In the genomic region with DNA sequence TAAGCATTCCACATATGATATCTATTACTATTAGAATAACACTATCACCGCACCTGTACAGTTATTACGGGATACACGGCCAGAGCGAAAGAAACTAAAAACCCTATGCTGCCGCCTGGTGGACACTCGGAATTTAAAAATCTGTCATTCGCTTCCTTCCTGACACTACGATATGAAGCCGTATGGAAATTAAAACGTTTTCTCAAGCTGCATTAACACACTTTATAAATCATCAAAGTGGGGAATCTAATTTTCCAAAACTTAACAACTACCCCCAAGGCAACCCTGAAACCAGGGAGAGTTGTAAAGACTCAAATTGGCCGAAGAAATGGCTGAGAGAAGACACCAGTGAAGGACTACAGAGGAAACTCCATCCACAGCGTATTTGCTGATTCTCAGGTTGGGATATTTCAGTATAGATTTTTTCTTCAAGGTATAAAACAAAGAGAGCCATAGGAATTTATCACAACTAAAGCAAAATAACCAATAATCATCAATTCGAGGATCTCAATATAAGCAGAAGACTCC, we compare ENCODE assay signal across 8 cellular contexts. TPM values are rescaled to one million over a fixed set of nuclear protein-coding genes. Genes with fewer than 3 reads are reported as not detected.
DNase-seq lines count a peak whose midpoint lies in the region; ATAC-seq lines count a peak whose summit lies in the region.

No MANE protein-coding gene starts in this region.

- DNase-seq in DMS 273 (lab: John Stamatoyannopoulos, UW; ENCODE audit: unreplicated experiment) (peak; percentile 75), LHCN-M2 (ENCODE audit: low read depth) (peak; percentile 31), SK-N-DZ (ENCODE audit: low spot score) (peak; percentile 55), left cardiac atrium (peak; percentile 45), putamen (ENCODE audit: low spot score) (peak; percentile 39), NCI-H524 treated with DMSO at 0.1 percent for 48 hours (lab: John Stamatoyannopoulos, UW) (no peak)
- peak; percentile 75 for DNase-seq in activated naive CD4-positive, alpha-beta T cell treated with anti-CD3 and anti-CD28 coated beads, Interleukin-2, amount 10 ng/mL, durations not matched to agents 7 days and 5 days

- H3K4me3 Mint-ChIP-seq in activated naive CD4-positive, alpha-beta T cell treated with anti-CD3 and anti-CD28 coated beads, Interleukin-2, amount 10 ng/mL, durations not matched to agents 7 days and 5 days = no peak overlapping the region

- no peaks in the 10 kb centered on the region for H3K9me3 Mint-ChIP-seq in activated naive CD4-positive, alpha-beta T cell treated with anti-CD3 and anti-CD28 coated beads, Interleukin-2, amount 10 ng/mL, durations not matched to agents 7 days and 5 days

- CTCF ChIA-PET in activated naive CD4-positive, alpha-beta T cell treated with anti-CD3 and anti-CD28 coated beads, Interleukin-2, amount 10 ng/mL, durations not matched to agents 7 days and 5 days (lab: Charles Lee) = interaction anchor here (0.7 to 2.0 kb wide), 8 partner anchors 11 to 415 kb away, joined by 3 to 7 read pairs (median 3); no protein-coding TSS in a partner anchor

- intact Hi-C loops in left cardiac atrium (cut with DNase I) = loop anchor here (2.0 to 5.0 kb wide), 2 partner anchors 470 to 471 kb away; no protein-coding TSS in a partner anchor

- no peak overlapping the region for H3K27ac Mint-ChIP-seq in activated naive CD4-positive, alpha-beta T cell treated with anti-CD3 and anti-CD28 coated beads, Interleukin-2, amount 10 ng/mL, durations not matched to agents 7 days and 5 days

- H3K36me3 Mint-ChIP-seq in activated naive CD4-positive, alpha-beta T cell treated with anti-CD3 and anti-CD28 coated beads, Interleukin-2, amount 10 ng/mL, durations not matched to agents 7 days and 5 days = no peaks in the 10 kb centered on the region

- ATAC-seq in GM21526 (IDR thresholded peaks at IDR 0.05; ENCODE audit: low FRiP score, unreplicated experiment) (peak; percentile 71), left cardiac atrium (peak; percentile 71 to 78)

- H3K27me3 Mint-ChIP-seq in activated naive CD4-positive, alpha-beta T cell treated with anti-CD3 and anti-CD28 coated beads, Interleukin-2, amount 10 ng/mL, durations not matched to agents 7 days and 5 days = peaks cover 17% of the 10 kb centered on the region

- peaks cover 4% of the 10 kb centered on the region for H3K4me1 Mint-ChIP-seq in activated naive CD4-positive, alpha-beta T cell treated with anti-CD3 and anti-CD28 coated beads, Interleukin-2, amount 10 ng/mL, durations not matched to agents 7 days and 5 days

RNA-seq across cellular contexts. Expression of a gene that starts 1.4 kb away (rescaled TPM):
- total RNA-seq in LHCN-M2 (2014; rRNA removed) (not detected in 2 replicates), left cardiac atrium (not detected)
- polyA plus RNA-seq in LHCN-M2 (2012) = not detected
- not detected in 2 replicates for polyA plus RNA-seq in SK-N-DZ (2014; cell fraction: cytosol; rRNA removed)
- not detected in 2 replicates for polyA plus RNA-seq in SK-N-DZ (2014; cell fraction: nucleus; rRNA removed)

RNA-seq across cellular contexts. Expression of a gene that starts 36.7 kb away (rescaled TPM):
- total RNA-seq in LHCN-M2 (2014; rRNA removed) = 1.3 TPM in 2 replicates
- polyA plus RNA-seq in LHCN-M2 (2012) = 0.04 TPM
- not detected in 2 replicates for polyA plus RNA-seq in SK-N-DZ (2014; cell fraction: cytosol; rRNA removed)
- not detected in 2 replicates for polyA plus RNA-seq in SK-N-DZ (2014; cell fraction: nucleus; rRNA removed)
- total RNA-seq in left cardiac atrium = 1 to 10 TPM in 1 of 2 donors, under 1 TPM in 1; 0.92 to 1.0 TPM
